ENCODE assay signal across 1 cellular context in the genomic region with DNA sequence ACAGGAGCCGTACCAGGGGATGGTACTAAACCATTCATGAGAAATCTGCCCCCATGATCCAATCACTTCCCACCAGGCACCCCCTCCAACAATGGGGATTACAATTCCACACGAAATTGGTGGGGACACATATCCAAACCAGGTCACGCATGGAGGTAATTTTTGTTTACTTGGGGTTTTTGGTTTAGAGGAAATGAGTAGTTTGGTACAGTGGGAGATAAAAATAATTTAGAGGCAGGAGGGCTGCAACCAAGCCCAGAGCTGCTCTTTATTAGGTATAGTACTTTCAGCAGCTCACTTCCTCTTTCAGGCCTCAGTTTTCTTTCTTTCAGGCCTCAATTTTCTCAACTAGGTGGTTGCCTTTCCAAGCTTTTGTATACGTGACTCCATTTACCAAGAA.
TF ChIP-seq lines count a peak whose summit lies in the region.

No MANE protein-coding gene starts in this region.

TF ChIP-seq in GM12878, 131 proteins besides CTCF, POLR2A, EP300 and RAD21 (continued from another document):
- TF ChIP-seq, protein P1, sequence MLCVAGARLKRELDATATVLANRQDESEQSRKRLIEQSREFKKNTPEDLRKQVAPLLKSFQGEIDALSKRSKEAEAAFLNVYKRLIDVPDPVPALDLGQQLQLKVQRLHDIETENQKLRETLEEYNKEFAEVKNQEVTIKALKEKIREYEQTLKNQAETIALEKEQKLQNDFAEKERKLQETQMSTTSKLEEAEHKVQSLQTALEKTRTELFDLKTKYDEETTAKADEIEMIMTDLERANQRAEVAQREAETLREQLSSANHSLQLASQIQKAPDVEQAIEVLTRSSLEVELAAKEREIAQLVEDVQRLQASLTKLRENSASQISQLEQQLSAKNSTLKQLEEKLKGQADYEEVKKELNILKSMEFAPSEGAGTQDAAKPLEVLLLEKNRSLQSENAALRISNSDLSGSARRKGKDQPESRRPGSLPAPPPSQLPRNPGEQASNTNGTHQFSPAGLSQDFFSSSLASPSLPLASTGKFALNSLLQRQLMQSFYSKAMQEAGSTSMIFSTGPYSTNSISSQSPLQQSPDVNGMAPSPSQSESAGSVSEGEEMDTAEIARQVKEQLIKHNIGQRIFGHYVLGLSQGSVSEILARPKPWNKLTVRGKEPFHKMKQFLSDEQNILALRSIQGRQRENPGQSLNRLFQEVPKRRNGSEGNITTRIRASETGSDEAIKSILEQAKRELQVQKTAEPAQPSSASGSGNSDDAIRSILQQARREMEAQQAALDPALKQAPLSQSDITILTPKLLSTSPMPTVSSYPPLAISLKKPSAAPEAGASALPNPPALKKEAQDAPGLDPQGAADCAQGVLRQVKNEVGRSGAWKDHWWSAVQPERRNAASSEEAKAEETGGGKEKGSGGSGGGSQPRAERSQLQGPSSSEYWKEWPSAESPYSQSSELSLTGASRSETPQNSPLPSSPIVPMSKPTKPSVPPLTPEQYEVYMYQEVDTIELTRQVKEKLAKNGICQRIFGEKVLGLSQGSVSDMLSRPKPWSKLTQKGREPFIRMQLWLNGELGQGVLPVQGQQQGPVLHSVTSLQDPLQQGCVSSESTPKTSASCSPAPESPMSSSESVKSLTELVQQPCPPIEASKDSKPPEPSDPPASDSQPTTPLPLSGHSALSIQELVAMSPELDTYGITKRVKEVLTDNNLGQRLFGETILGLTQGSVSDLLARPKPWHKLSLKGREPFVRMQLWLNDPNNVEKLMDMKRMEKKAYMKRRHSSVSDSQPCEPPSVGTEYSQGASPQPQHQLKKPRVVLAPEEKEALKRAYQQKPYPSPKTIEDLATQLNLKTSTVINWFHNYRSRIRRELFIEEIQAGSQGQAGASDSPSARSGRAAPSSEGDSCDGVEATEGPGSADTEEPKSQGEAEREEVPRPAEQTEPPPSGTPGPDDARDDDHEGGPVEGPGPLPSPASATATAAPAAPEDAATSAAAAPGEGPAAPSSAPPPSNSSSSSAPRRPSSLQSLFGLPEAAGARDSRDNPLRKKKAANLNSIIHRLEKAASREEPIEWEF (IDR thresholded peaks at IDR 0.05; ENCODE audit: insufficient replicate concordance, low read depth, low read length): no peak
- TF ChIP-seq RAD51 (IDR thresholded peaks at IDR 0.05): no peak
- TF ChIP-seq CHD2 (IDR thresholded peaks at IDR 0.05; ENCODE audit: borderline replicate concordance, low read depth, low read length): no peak
- no peak for TF ChIP-seq ATF7 (IDR thresholded peaks at IDR 0.05; ENCODE audit: low read depth)
- TF ChIP-seq NFIC (IDR thresholded peaks at IDR 0.05; ENCODE audit: low read depth, low read length): peak; percentile 72; the same call in 1 of the 2 replicates
- TF ChIP-seq E2F8 (IDR thresholded peaks at IDR 0.05; ENCODE audit: low read depth, partially characterized antibody): no peak
- TF ChIP-seq, protein P2, sequence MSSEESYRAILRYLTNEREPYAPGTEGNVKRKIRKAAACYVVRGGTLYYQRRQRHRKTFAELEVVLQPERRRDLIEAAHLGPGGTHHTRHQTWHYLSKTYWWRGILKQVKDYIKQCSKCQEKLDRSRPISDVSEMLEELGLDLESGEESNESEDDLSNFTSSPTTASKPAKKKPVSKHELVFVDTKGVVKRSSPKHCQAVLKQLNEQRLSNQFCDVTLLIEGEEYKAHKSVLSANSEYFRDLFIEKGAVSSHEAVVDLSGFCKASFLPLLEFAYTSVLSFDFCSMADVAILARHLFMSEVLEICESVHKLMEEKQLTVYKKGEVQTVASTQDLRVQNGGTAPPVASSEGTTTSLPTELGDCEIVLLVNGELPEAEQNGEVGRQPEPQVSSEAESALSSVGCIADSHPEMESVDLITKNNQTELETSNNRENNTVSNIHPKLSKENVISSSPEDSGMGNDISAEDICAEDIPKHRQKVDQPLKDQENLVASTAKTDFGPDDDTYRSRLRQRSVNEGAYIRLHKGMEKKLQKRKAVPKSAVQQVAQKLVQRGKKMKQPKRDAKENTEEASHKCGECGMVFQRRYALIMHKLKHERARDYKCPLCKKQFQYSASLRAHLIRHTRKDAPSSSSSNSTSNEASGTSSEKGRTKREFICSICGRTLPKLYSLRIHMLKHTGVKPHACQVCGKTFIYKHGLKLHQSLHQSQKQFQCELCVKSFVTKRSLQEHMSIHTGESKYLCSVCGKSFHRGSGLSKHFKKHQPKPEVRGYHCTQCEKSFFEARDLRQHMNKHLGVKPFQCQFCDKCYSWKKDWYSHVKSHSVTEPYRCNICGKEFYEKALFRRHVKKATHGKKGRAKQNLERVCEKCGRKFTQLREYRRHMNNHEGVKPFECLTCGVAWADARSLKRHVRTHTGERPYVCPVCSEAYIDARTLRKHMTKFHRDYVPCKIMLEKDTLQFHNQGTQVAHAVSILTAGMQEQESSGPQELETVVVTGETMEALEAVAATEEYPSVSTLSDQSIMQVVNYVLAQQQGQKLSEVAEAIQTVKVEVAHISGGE (CRISPR knock-in tag; IDR thresholded peaks at IDR 0.05): no peak
- no peak for TF ChIP-seq STAT1 (conservative IDR thresholded peaks at IDR 0.05)
- TF ChIP-seq RCOR1 (conservative IDR thresholded peaks at IDR 0.05; ENCODE audit: low read depth, low read length): 0 out of 2 replicates have a peak, but pooled peaks have one; percentile 34
- 0 out of 2 replicates have a peak, but pooled peaks have one; percentile 37 for TF ChIP-seq IKZF1 (conservative IDR thresholded peaks at IDR 0.05)
- TF ChIP-seq SPI1 (IDR thresholded peaks at IDR 0.05; ENCODE audit: borderline replicate concordance, insufficient read depth, low read depth, low read length): peak; percentile 95
